Comparison of ENCODE assay signal across 1 cellular context in the genomic region with DNA sequence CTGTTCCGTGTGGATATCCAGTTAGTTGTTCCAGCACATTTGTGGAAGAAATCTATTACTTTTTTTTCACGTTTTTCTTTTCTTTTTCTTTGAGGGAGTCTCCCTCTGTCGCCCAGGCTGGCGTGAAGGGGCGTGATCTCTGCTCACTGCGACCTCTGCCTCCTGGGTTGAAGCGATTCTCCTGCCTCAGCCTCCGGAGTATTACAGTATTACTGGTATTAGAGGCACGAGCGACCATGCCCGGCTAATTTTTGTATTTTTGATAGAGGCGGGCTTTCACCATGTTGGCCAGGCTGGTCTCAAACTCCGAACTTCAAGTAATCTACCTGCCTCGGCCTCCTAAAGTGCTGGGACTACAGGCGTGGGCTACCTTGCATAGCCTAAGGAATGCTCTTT.
TF ChIP-seq lines count a peak whose summit lies in the region.

No MANE protein-coding gene starts in this region.

TF ChIP-seq in K562, 482 proteins besides CTCF, POLR2A, EP300 and RAD21 (continued from another document):
- TF ChIP-seq GATAD2A (IDR thresholded peaks at IDR 0.05): no peak
- 0 out of 2 replicates have a peak, but pooled peaks have one; percentile 16 for TF ChIP-seq THRAP3 (IDR thresholded peaks at IDR 0.05; ENCODE audit: borderline replicate concordance)
- no peak for TF ChIP-seq MTA2 (IDR thresholded peaks at IDR 0.05; ENCODE audit: low read depth)
- peak; percentile 2 for TF ChIP-seq DPF2 (IDR thresholded peaks at IDR 0.05)
- 0 out of 2 replicates have a peak, but pooled peaks have one; percentile 7 for TF ChIP-seq SUPT5H (IDR thresholded peaks at IDR 0.05)
- TF ChIP-seq SMARCA4 (IDR thresholded peaks at IDR 0.05): peak; percentile 9; the same call in 1 of the 2 replicates
- TF ChIP-seq, protein P1, sequence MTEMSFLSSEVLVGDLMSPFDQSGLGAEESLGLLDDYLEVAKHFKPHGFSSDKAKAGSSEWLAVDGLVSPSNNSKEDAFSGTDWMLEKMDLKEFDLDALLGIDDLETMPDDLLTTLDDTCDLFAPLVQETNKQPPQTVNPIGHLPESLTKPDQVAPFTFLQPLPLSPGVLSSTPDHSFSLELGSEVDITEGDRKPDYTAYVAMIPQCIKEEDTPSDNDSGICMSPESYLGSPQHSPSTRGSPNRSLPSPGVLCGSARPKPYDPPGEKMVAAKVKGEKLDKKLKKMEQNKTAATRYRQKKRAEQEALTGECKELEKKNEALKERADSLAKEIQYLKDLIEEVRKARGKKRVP (CRISPR knock-in tag; IDR thresholded peaks at IDR 0.05): no peak
- TF ChIP-seq NR2C2 (CRISPR knock-in tag; IDR thresholded peaks at IDR 0.05): no peak
- TF ChIP-seq NR2C2 (tag; IDR thresholded peaks at IDR 0.05): 0 out of 2 replicates have a peak, but pooled peaks have one; percentile 51
- no peak for TF ChIP-seq SMAD1 (IDR thresholded peaks at IDR 0.05; ENCODE audit: low read depth, low read length, partially characterized antibody)
- peak; percentile 8; the same call in 1 of the 2 replicates for TF ChIP-seq ZBTB7A (IDR thresholded peaks at IDR 0.05; ENCODE audit: borderline replicate concordance, control insufficient read depth, low read depth, low read length)
- TF ChIP-seq, protein P2, sequence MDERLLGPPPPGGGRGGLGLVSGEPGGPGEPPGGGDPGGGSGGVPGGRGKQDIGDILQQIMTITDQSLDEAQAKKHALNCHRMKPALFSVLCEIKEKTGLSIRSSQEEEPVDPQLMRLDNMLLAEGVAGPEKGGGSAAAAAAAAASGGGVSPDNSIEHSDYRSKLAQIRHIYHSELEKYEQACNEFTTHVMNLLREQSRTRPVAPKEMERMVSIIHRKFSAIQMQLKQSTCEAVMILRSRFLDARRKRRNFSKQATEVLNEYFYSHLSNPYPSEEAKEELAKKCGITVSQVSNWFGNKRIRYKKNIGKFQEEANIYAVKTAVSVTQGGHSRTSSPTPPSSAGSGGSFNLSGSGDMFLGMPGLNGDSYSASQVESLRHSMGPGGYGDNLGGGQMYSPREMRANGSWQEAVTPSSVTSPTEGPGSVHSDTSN (CRISPR knock-in tag; IDR thresholded peaks at IDR 0.05; ENCODE audit: low read depth): no peak
- TF ChIP-seq, protein P2 (tag; conservative IDR thresholded peaks at IDR 0.05; ENCODE audit: low read depth): no peak
- 0 out of 4 replicates have a peak, but pooled peaks of 1 of the 2 experiments have one; percentile 0 for TF ChIP-seq FOXK2 (conservative IDR thresholded peaks at IDR 0.05 in 1 of 2, IDR thresholded peaks at IDR 0.05 in 1 of 2; ENCODE audit: low read depth in 2 of 2)
- 0 out of 2 replicates have a peak, but pooled peaks have one; percentile 37 for TF ChIP-seq HDGF (IDR thresholded peaks at IDR 0.05)
- TF ChIP-seq, protein P3, sequence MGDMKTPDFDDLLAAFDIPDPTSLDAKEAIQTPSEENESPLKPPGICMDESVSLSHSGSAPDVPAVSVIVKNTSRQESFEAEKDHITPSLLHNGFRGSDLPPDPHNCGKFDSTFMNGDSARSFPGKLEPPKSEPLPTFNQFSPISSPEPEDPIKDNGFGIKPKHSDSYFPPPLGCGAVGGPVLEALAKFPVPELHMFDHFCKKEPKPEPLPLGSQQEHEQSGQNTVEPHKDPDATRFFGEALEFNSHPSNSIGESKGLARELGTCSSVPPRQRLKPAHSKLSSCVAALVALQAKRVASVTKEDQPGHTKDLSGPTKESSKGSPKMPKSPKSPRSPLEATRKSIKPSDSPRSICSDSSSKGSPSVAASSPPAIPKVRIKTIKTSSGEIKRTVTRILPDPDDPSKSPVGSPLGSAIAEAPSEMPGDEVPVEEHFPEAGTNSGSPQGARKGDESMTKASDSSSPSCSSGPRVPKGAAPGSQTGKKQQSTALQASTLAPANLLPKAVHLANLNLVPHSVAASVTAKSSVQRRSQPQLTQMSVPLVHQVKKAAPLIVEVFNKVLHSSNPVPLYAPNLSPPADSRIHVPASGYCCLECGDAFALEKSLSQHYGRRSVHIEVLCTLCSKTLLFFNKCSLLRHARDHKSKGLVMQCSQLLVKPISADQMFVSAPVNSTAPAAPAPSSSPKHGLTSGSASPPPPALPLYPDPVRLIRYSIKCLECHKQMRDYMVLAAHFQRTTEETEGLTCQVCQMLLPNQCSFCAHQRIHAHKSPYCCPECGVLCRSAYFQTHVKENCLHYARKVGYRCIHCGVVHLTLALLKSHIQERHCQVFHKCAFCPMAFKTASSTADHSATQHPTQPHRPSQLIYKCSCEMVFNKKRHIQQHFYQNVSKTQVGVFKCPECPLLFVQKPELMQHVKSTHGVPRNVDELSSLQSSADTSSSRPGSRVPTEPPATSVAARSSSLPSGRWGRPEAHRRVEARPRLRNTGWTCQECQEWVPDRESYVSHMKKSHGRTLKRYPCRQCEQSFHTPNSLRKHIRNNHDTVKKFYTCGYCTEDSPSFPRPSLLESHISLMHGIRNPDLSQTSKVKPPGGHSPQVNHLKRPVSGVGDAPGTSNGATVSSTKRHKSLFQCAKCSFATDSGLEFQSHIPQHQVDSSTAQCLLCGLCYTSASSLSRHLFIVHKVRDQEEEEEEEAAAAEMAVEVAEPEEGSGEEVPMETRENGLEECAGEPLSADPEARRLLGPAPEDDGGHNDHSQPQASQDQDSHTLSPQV (IDR thresholded peaks at IDR 0.05): 0 out of 2 replicates have a peak, but pooled peaks have one; percentile 5
